ENCODE assay signal across 12 cellular contexts in genomic region chr15:79967331-79968182, GRCh38. TPM values are rescaled to one million over a fixed set of nuclear protein-coding genes. Genes with fewer than 3 reads are reported as not detected.
A peak's percentile ranks its signal among the peaks of the same experiment; 100 is the strongest.
DNase-seq lines count a peak whose midpoint lies in the region; ATAC-seq and TF ChIP-seq lines count a peak whose summit lies in the region.
"Had no signal": no experiment of that assay in that cellular context is flagged by ENCODE, and none has a peak within 500 bp of the region (broad histone marks: within the 10 kb centered on the region; RNA-seq: fewer than 3 reads in every experiment).

No MANE protein-coding gene starts in this region.

- peak; percentile 56 for DNase-seq in stimulated activated CD4-positive, alpha-beta T cell treated with anti-CD3 and anti-CD28 coated beads, Interleukin-15, amount 100 ng/mL, for 24 hours
- DNase-seq in stimulated activated CD4-positive, alpha-beta T cell treated with anti-CD3 and anti-CD28 coated beads, Interleukin-12 subunit alpha, Interleukin-12 subunit beta, amount 100 ng/mL, for 4 hours, result no peak
- peak; percentile 65 for DNase-seq in activated CD8-positive, alpha-beta T cell treated with anti-CD3 and anti-CD28 coated beads for 36 hours
- DNase-seq in iris pigment epithelial cell (ENCODE audit: low read depth), result peak; percentile 9
- no peak for DNase-seq in ascending aorta (ENCODE audit: low spot score in 2 of 2)
- no peak for DNase-seq in H4 (ENCODE audit: low spot score)
- DNase-seq: foreskin keratinocyte had no signal

- peaks cover 50% of the 10 kb centered on the region for H3K36me3 Mint-ChIP-seq in activated CD8-positive, alpha-beta T cell treated with anti-CD3 and anti-CD28 coated beads for 36 hours (ENCODE audit: low read depth)

- H3K27me3 ChIP-seq in ascending aorta, result no peaks in the 10 kb centered on the region
- H3K27me3 ChIP-seq: foreskin keratinocyte had no signal

- no peaks in the 10 kb centered on the region for H3K4me1 ChIP-seq in ascending aorta
- H3K4me1 ChIP-seq: HAP-1 had no signal

- H3K9me3 ChIP-seq in ascending aorta, result no peaks in the 10 kb centered on the region
- H3K9me3 ChIP-seq: HAP-1 had no signal

- POLR2A ChIA-PET in activated CD8-positive, alpha-beta T cell treated with anti-CD3 and anti-CD28 coated beads for 36 hours (lab: Charles Lee), result interaction anchor here (0.6 to 4.8 kb wide), 12 partner anchors 11 to 147 kb away, joined by 3 to 47 read pairs (median 4); partner anchors contain the start of genes MTHFS and ZFAND6

- H3K27ac Mint-ChIP-seq in activated CD8-positive, alpha-beta T cell treated with anti-CD3 and anti-CD28 coated beads for 36 hours, result peak overlapping the region; percentile 97

- no peaks in the 10 kb centered on the region for H3K9me3 Mint-ChIP-seq in activated CD8-positive, alpha-beta T cell treated with anti-CD3 and anti-CD28 coated beads for 36 hours

- peak; percentile 47 for ATAC-seq in activated CD8-positive, alpha-beta T cell treated with anti-CD3 and anti-CD28 coated beads for 36 hours
- ATAC-seq in GM21381 (IDR thresholded peaks at IDR 0.05; ENCODE audit: unreplicated experiment), result no peak
- no peak for ATAC-seq in GM19324 (IDR thresholded peaks at IDR 0.05; ENCODE audit: low FRiP score, unreplicated experiment)
- ATAC-seq: foreskin keratinocyte had no signal

- H3K27ac ChIP-seq in ascending aorta, result no peak overlapping the region
- H3K27ac ChIP-seq: foreskin keratinocyte had no signal

- H3K36me3 ChIP-seq in ascending aorta, result no peaks in the 10 kb centered on the region
- H3K36me3 ChIP-seq: HAP-1 had no signal

- CTCF ChIA-PET in activated CD8-positive, alpha-beta T cell treated with anti-CD3 and anti-CD28 coated beads for 36 hours (lab: Charles Lee), result interaction anchor here (0.6 to 2.8 kb wide), 9 partner anchors 8 to 206 kb away, joined by 3 to 12 read pairs (median 5); partner anchors contain the start of gene MTHFS

- peak overlapping the region; percentile 96 for H3K4me3 Mint-ChIP-seq in activated CD8-positive, alpha-beta T cell treated with anti-CD3 and anti-CD28 coated beads for 36 hours

- no peak for TF ChIP-seq CTCF in activated CD8-positive, alpha-beta T cell treated with anti-CD3 and anti-CD28 coated beads for 36 hours (IDR thresholded peaks at IDR 0.05)
- no peak for TF ChIP-seq CTCF in ascending aorta (IDR thresholded peaks at IDR 0.05)

- H3K27me3 Mint-ChIP-seq in activated CD8-positive, alpha-beta T cell treated with anti-CD3 and anti-CD28 coated beads for 36 hours, result no peaks in the 10 kb centered on the region

- H3K4me3 ChIP-seq in ascending aorta, result no peak overlapping the region
- H3K4me3 ChIP-seq: HAP-1 had no signal

- intact Hi-C loops in activated CD8-positive, alpha-beta T cell treated with anti-CD3 and anti-CD28 coated beads for 36 hours (cut with micrococcal nuclease), result loop anchor here (2.0 to 10.0 kb wide), 3 partner anchors 71 to 1347 kb away; partner anchors contain the start of genes MTHFS and ZFAND6
- intact Hi-C loops in ascending aorta (cut with DNase I), result no loop called here

- peaks cover 54% of the 10 kb centered on the region for H3K4me1 Mint-ChIP-seq in activated CD8-positive, alpha-beta T cell treated with anti-CD3 and anti-CD28 coated beads for 36 hours (ENCODE audit: low read depth)

RNA-seq across cellular contexts. Expression of gene BCL2A1, which starts 3.4 kb away (rescaled TPM):
- total RNA-seq in activated CD8-positive, alpha-beta T cell treated with anti-CD3 and anti-CD28 coated beads for 36 hours, result 10 to 100 TPM; 47.1 to 47.9 TPM
- not detected for total RNA-seq in ascending aorta
- total RNA-seq in H4 (2014; rRNA removed; shearing (Covaris generic)), result not detected in 2 replicates
- total RNA-seq: foreskin keratinocyte, LHCN-M2, NCI-H460 had no signal

Comparison
In these comparisons a context has a peak if more than half of its experiments do, and no peak if none do; other contexts are left out.
1. DNase-seq: peak in stimulated activated CD4-positive, alpha-beta T cell treated with anti-CD3 and anti-CD28 coated beads, Interleukin-15, amount 100 ng/mL, for 24 hours (single experiment), activated CD8-positive, alpha-beta T cell treated with anti-CD3 and anti-CD28 coated beads for 36 hours (single experiment) and iris pigment epithelial cell (single experiment); none in stimulated activated CD4-positive, alpha-beta T cell treated with anti-CD3 and anti-CD28 coated beads, Interleukin-12 subunit alpha, Interleukin-12 subunit beta, amount 100 ng/mL, for 4 hours (single experiment), ascending aorta (0 of 2) and H4 (single experiment).
2. RNA of gene BCL2A1, which starts 3.4 kb away (total RNA-seq): 47.1 to 47.9 TPM in activated CD8-positive, alpha-beta T cell treated with anti-CD3 and anti-CD28 coated beads for 36 hours; not detected in ascending aorta (single experiment) and not detected in H4; every median in the first group is over 10 times any median in the second.